8 cellular contexts compared by ENCODE assay signal in genomic region chr11:34053161-34053686, GRCh38. TPM values are rescaled to one million over a fixed set of nuclear protein-coding genes. Genes with fewer than 3 reads are reported as not detected.
DNase-seq lines count a peak whose midpoint lies in the region; ATAC-seq and TF ChIP-seq lines count a peak whose summit lies in the region.

No MANE protein-coding gene starts in this region.

- no peaks in the 10 kb centered on the region for H3K36me3 ChIP-seq in endocrine pancreas (ENCODE audit: control insufficient read depth, insufficient read depth, low read length)

- H3K27ac Mint-ChIP-seq in activated CD8-positive, alpha-beta memory T cell treated with anti-CD3 and anti-CD28 coated beads, Interleukin-2, amount 10 ng/mL, durations not matched to agents 7 days and 5 days, result peak overlapping the region; percentile 97
- peak overlapping the region; percentile 97 for H3K27ac Mint-ChIP-seq in mesothelial cell of epicardium

- no peaks in the 10 kb centered on the region for H3K27me3 Mint-ChIP-seq in activated CD8-positive, alpha-beta memory T cell treated with anti-CD3 and anti-CD28 coated beads, Interleukin-2, amount 10 ng/mL, durations not matched to agents 7 days and 5 days
- no peaks in the 10 kb centered on the region for H3K27me3 Mint-ChIP-seq in mesothelial cell of epicardium (ENCODE audit: low read depth)

- CTCF ChIA-PET in activated CD8-positive, alpha-beta memory T cell treated with anti-CD3 and anti-CD28 coated beads, Interleukin-2, amount 10 ng/mL, durations not matched to agents 7 days and 5 days (lab: Charles Lee), result interaction anchor here (0.7 to 1.4 kb wide), 3 partner anchors 11 to 305 kb away, joined by 3 read pairs; no protein-coding TSS in a partner anchor

- H3K9me3 ChIP-seq in endocrine pancreas (ENCODE audit: control insufficient read depth, low read length), result no peaks in the 10 kb centered on the region

- H3K27ac ChIP-seq in 22Rv1, result peak overlapping the region; percentile 98

- peak overlapping the region; percentile 91 for H3K4me3 ChIP-seq in endocrine pancreas (ENCODE audit: control insufficient read depth, insufficient read depth, low read length)

- ATAC-seq in GM18517 (IDR thresholded peaks at IDR 0.05; ENCODE audit: unreplicated experiment) (peak; percentile 45), HG03354 (IDR thresholded peaks at IDR 0.05; ENCODE audit: poor library complexity, severe bottlenecking, unreplicated experiment) (peak; percentile 51)
- peak; percentile 57 for ATAC-seq in activated CD8-positive, alpha-beta memory T cell treated with anti-CD3 and anti-CD28 coated beads, Interleukin-2, amount 10 ng/mL, durations not matched to agents 7 days and 5 days

- DNase-seq in NCI-H82 treated with DMSO at 0.1 percent for 48 hours (lab: John Stamatoyannopoulos, UW; ENCODE audit: unreplicated experiment) (peak; percentile 22), mesothelial cell of epicardium (ENCODE audit: low spot score in 2 of 2, unreplicated experiment in 2 of 2) (peak; percentile 42 to 67)
- DNase-seq in activated CD8-positive, alpha-beta memory T cell treated with anti-CD3 and anti-CD28 coated beads, Interleukin-2, amount 10 ng/mL, durations not matched to agents 7 days and 5 days, result peak; percentile 91
- peak; percentile 69 to 75 for DNase-seq in stimulated activated CD8-positive, alpha-beta memory T cell treated with anti-CD3 and anti-CD28 coated beads, Interleukin-15, amount 100 ng/mL, for 48 hours (ENCODE audit: low read depth in 2 of 2)

- H3K36me3 Mint-ChIP-seq in activated CD8-positive, alpha-beta memory T cell treated with anti-CD3 and anti-CD28 coated beads, Interleukin-2, amount 10 ng/mL, durations not matched to agents 7 days and 5 days, result peaks cover 30% of the 10 kb centered on the region
- H3K36me3 Mint-ChIP-seq in mesothelial cell of epicardium, result peaks cover 8% of the 10 kb centered on the region

- H3K4me1 ChIP-seq in endocrine pancreas (ENCODE audit: control insufficient read depth, insufficient read depth, low read length), result peaks cover 23% of the 10 kb centered on the region

- H3K4me1 Mint-ChIP-seq in activated CD8-positive, alpha-beta memory T cell treated with anti-CD3 and anti-CD28 coated beads, Interleukin-2, amount 10 ng/mL, durations not matched to agents 7 days and 5 days, result peaks cover 37% of the 10 kb centered on the region
- peaks cover 39% of the 10 kb centered on the region for H3K4me1 Mint-ChIP-seq in mesothelial cell of epicardium

- peak overlapping the region; percentile 80 for H3K9ac ChIP-seq in endocrine pancreas (ENCODE audit: control insufficient read depth, insufficient read depth, low read length)

- H3K4me3 Mint-ChIP-seq in activated CD8-positive, alpha-beta memory T cell treated with anti-CD3 and anti-CD28 coated beads, Interleukin-2, amount 10 ng/mL, durations not matched to agents 7 days and 5 days, result peak overlapping the region; percentile 98
- peak overlapping the region; percentile 91 for H3K4me3 Mint-ChIP-seq in mesothelial cell of epicardium

- no peak for TF ChIP-seq CTCF in 22Rv1 (IDR thresholded peaks at IDR 0.05)
- TF ChIP-seq CTCF in mesothelial cell of epicardium (IDR thresholded peaks at IDR 0.05; ENCODE audit: unreplicated experiment), result no peak

- no peaks in the 10 kb centered on the region for H3K27me3 ChIP-seq in endocrine pancreas (ENCODE audit: control insufficient read depth, insufficient read depth, low read length)

- H3K9me3 Mint-ChIP-seq in activated CD8-positive, alpha-beta memory T cell treated with anti-CD3 and anti-CD28 coated beads, Interleukin-2, amount 10 ng/mL, durations not matched to agents 7 days and 5 days (ENCODE audit: low read depth), result no peaks in the 10 kb centered on the region
- no peaks in the 10 kb centered on the region for H3K9me3 Mint-ChIP-seq in mesothelial cell of epicardium

RNA-seq across cellular contexts. Expression of gene CAPRIN1, which starts 1.7 kb away (rescaled TPM):
- 100 to 1,000 TPM; 227 to 267 TPM for total RNA-seq in activated CD8-positive, alpha-beta memory T cell treated with anti-CD3 and anti-CD28 coated beads, Interleukin-2, amount 10 ng/mL, durations not matched to agents 7 days and 5 days
- 298 to 307 TPM (median 302 TPM) in 3 replicates for total RNA-seq in mesothelial cell of epicardium

RNA-seq across cellular contexts. Expression of gene NAT10, which starts 52.2 kb away (rescaled TPM):
- total RNA-seq in activated CD8-positive, alpha-beta memory T cell treated with anti-CD3 and anti-CD28 coated beads, Interleukin-2, amount 10 ng/mL, durations not matched to agents 7 days and 5 days, result 10 to 100 TPM; 63.8 to 93.9 TPM
- 58.7 to 61.7 TPM (median 60.5 TPM) in 3 replicates for total RNA-seq in mesothelial cell of epicardium

Comparison
In these comparisons a context has a peak if more than half of its experiments do, and no peak if none do; other contexts are left out.
1. Peak in every context shown above with its lines: DNase-seq, ATAC-seq, H3K4me3 ChIP-seq and H3K27ac ChIP-seq.
2. DNase-seq: peak in every context shown above with its lines; median percentile 91 in activated CD8-positive, alpha-beta memory T cell treated with anti-CD3 and anti-CD28 coated beads, Interleukin-2, amount 10 ng/mL, durations not matched to agents 7 days and 5 days; 72 in stimulated activated CD8-positive, alpha-beta memory T cell treated with anti-CD3 and anti-CD28 coated beads, Interleukin-15, amount 100 ng/mL, for 48 hours; 54 in mesothelial cell of epicardium; 22 in NCI-H82 treated with DMSO at 0.1 percent for 48 hours.